In the genomic region with DNA sequence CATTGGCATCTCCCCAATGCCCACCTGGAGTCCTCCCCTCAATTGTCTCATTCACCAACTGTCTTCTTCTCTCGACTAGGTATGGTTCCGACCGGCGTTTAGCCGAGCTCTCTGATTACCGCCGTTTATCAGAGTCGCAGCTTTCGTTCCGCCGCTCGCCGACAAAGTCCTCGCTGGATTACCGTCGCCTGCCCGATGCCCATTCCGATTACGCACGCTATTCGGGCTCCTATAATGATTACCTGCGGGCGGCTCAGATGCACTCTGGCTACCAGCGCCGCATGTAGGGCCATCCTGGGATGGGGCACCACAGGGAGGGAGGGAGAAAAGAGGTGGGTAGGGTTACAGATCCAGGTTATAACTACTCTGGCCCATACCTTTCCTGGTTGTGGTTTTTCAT, we compare ENCODE assay signal across 21 cellular contexts. TPM values are rescaled to one million over a fixed set of nuclear protein-coding genes. Genes with fewer than 3 reads are reported as not detected.
"Had no signal": no experiment of that assay in that cellular context is flagged by ENCODE, and none has a peak within 500 bp of the region (broad histone marks: within the 10 kb centered on the region; RNA-seq: fewer than 3 reads in every experiment).

No MANE protein-coding gene starts in this region.

- H3K27me3 ChIP-seq: dorsolateral prefrontal cortex, esophagus muscularis mucosa, gastroesophageal sphincter, testis, tibial nerve had no signal

- H2AFZ ChIP-seq: parathyroid adenoma had no signal

- ATAC-seq: psoas muscle; sciatic nerve; stimulated activated naive CD8-positive, alpha-beta T cell treated with anti-CD3 and anti-CD28 coated beads, Interleukin-15, Interleukin-2, amounts not matched to agents 100 U/mL and 50 U/mL, for 24 hours had no signal

- DNase-seq: cortex of kidney; dorsolateral prefrontal cortex; effector CD8-positive, alpha-beta T cell; immature natural killer cell; left cardiac atrium; left ventricle myocardium inferior; mesenchymal stem cell; nephron progenitor cell; psoas muscle; stimulated activated CD4-positive, alpha-beta T cell treated with anti-CD3 and anti-CD28 coated beads, Interleukin-2, amount 100 ng/mL, for 24 hours; stimulated activated CD4-positive, alpha-beta T cell treated with anti-CD3 and anti-CD28 coated beads, Interleukin-4, amount 100 ng/mL, for 4 hours; stimulated activated naive CD8-positive, alpha-beta T cell treated with anti-CD3 and anti-CD28 coated beads, Interleukin-15, Interleukin-2, amounts not matched to agents 100 U/mL and 50 U/mL, for 24 hours; testis had no signal

- H3K9me3 ChIP-seq: esophagus muscularis mucosa, gastroesophageal sphincter, left ventricle myocardium inferior, psoas muscle, testis, tibial nerve had no signal

- H3K9me3 Mint-ChIP-seq: immature natural killer cell, nephron progenitor cell had no signal

- H3K27ac ChIP-seq: epithelial cell of prostate, left ventricle myocardium inferior, parathyroid adenoma, psoas muscle, skin epidermis, testis, tibial nerve had no signal

- H3K27ac Mint-ChIP-seq: nephron progenitor cell had no signal

- H3K4me1 ChIP-seq: parathyroid adenoma had no signal

- H3K4me3 Mint-ChIP-seq: immature natural killer cell, nephron progenitor cell had no signal

- H3K4me3 ChIP-seq: dorsolateral prefrontal cortex, esophagus muscularis mucosa, gastroesophageal sphincter, left ventricle myocardium inferior, lung, psoas muscle, skin epidermis, testis, tibial nerve had no signal

- H3K9ac ChIP-seq: parathyroid adenoma had no signal

RNA-seq across cellular contexts. Expression of a gene that starts 33.5 kb away (rescaled TPM):
- polyA plus RNA-seq: immature natural killer cell had no signal
